8 cellular contexts compared by ENCODE assay signal in genomic region chr19:38224014-38224862, GRCh38.
DNase-seq lines count a peak whose midpoint lies in the region; ATAC-seq lines count a peak whose summit lies in the region.

Gene DPF1, minus strand, starts transcription at chr19:38224222. Its CDS starts 80 bp downstream, at chr19:38224142.

- no peaks in the 10 kb centered on the region for H3K9me3 ChIP-seq in duodenal mucosa (ENCODE audit: control insufficient read depth in 1 of 2, low read length in 2 of 2)

- peak; percentile 78 for ATAC-seq in HG02981 (IDR thresholded peaks at IDR 0.05; ENCODE audit: unreplicated experiment)
- peak; percentile 75 for ATAC-seq in memory B cell (ENCODE audit: low read depth)
- peak; percentile 88 to 92 for ATAC-seq in stimulated activated naive B cell treated with anti-CD40 and anti-IgM and Interleukin-4, amounts not matched to agents 10 μg/mL and 1 μg/mL and 100 μg/mL, for 72 hours (replicated peaks)

- H3K27ac Mint-ChIP-seq in memory B cell = no peak within 1 kb of the TSS
- peak within 1 kb of the TSS; percentile 85 for H3K27ac Mint-ChIP-seq in stimulated activated naive B cell treated with anti-CD40 and anti-IgM and Interleukin-4, amounts not matched to agents 10 μg/mL and 1 μg/mL and 100 μg/mL, for 72 hours

- H3K36me3 ChIP-seq in duodenal mucosa (ENCODE audit: control insufficient read depth in 1 of 2, insufficient read depth in 2 of 2, low read length in 2 of 2) = no peaks in the 10 kb centered on the region

- H3K4me1 ChIP-seq in duodenal mucosa (ENCODE audit: control insufficient read depth in 1 of 2, insufficient read depth in 2 of 2, low read length in 2 of 2) = peaks cover 0 to 8% of the 10 kb centered on the region in 2 donors

- no peak within 1 kb of the TSS for H3K27ac ChIP-seq in duodenal mucosa (ENCODE audit: low read depth, low read length)

- H3K36me3 Mint-ChIP-seq in memory B cell = peaks cover 1% of the 10 kb centered on the region
- peaks cover 1 to 7% of the 10 kb centered on the region in 2 donors for H3K36me3 Mint-ChIP-seq in stimulated activated naive B cell treated with anti-CD40 and anti-IgM and Interleukin-4, amounts not matched to agents 10 μg/mL and 1 μg/mL and 100 μg/mL, for 72 hours

- H3K4me1 Mint-ChIP-seq in memory B cell = peaks cover 28% of the 10 kb centered on the region
- peaks cover 31 to 49% of the 10 kb centered on the region in 2 donors for H3K4me1 Mint-ChIP-seq in stimulated activated naive B cell treated with anti-CD40 and anti-IgM and Interleukin-4, amounts not matched to agents 10 μg/mL and 1 μg/mL and 100 μg/mL, for 72 hours

- peak within 1 kb of the TSS; percentile 47 to 68 for H3K4me3 ChIP-seq in duodenal mucosa (ENCODE audit: low read depth in 1 of 2, low read length in 2 of 2)

- DNase-seq in activated CD4-positive, CD25-positive, alpha-beta regulatory T cell (lab: John Stamatoyannopoulos, UW) = peak in 3 of 4 experiments; percentile 14 to 28 (median 20)
- no peak for DNase-seq in activated CD4-positive, CD25-positive, alpha-beta regulatory T cell treated with anti-CD3 and anti-CD28 coated beads, Interleukin-2, amount 50 U/mL, for 72 hours
- peak; percentile 23 to 88 for DNase-seq in NCI-H446 (lab: John Stamatoyannopoulos, UW)
- peak; percentile 76 for DNase-seq in activated CD4-positive, alpha-beta T cell treated with anti-CD3 and anti-CD28 coated beads for 48 hours
- DNase-seq in memory B cell (ENCODE audit: low spot score in 2 of 2) = peak in 1 of 2 donors; percentile 50
- DNase-seq in stimulated activated naive B cell treated with anti-CD40 and anti-IgM and Interleukin-4, amounts not matched to agents 10 μg/mL and 1 μg/mL and 100 μg/mL, for 72 hours = peak; percentile 77

- H3K27me3 Mint-ChIP-seq in memory B cell = peaks cover 40% of the 10 kb centered on the region
- H3K27me3 Mint-ChIP-seq in stimulated activated naive B cell treated with anti-CD40 and anti-IgM and Interleukin-4, amounts not matched to agents 10 μg/mL and 1 μg/mL and 100 μg/mL, for 72 hours = peaks cover 68 to 80% of the 10 kb centered on the region in 2 donors

- H3K9ac ChIP-seq in duodenal mucosa (ENCODE audit: low read depth in 1 of 2, low read length in 2 of 2) = no peak within 1 kb of the TSS

- H3K4me3 Mint-ChIP-seq in memory B cell = peak within 1 kb of the TSS; percentile 82
- peak within 1 kb of the TSS; percentile 82 for H3K4me3 Mint-ChIP-seq in stimulated activated naive B cell treated with anti-CD40 and anti-IgM and Interleukin-4, amounts not matched to agents 10 μg/mL and 1 μg/mL and 100 μg/mL, for 72 hours

- H3K9me3 Mint-ChIP-seq in memory B cell = no peaks in the 10 kb centered on the region
- no peaks in the 10 kb centered on the region for H3K9me3 Mint-ChIP-seq in stimulated activated naive B cell treated with anti-CD40 and anti-IgM and Interleukin-4, amounts not matched to agents 10 μg/mL and 1 μg/mL and 100 μg/mL, for 72 hours

- peaks cover 44 to 47% of the 10 kb centered on the region in 2 donors for H3K27me3 ChIP-seq in duodenal mucosa (ENCODE audit: control insufficient read depth in 1 of 2, insufficient read depth in 2 of 2, low read length in 2 of 2)
